ENCODE assay signal across 19 cellular contexts in the genomic region with DNA sequence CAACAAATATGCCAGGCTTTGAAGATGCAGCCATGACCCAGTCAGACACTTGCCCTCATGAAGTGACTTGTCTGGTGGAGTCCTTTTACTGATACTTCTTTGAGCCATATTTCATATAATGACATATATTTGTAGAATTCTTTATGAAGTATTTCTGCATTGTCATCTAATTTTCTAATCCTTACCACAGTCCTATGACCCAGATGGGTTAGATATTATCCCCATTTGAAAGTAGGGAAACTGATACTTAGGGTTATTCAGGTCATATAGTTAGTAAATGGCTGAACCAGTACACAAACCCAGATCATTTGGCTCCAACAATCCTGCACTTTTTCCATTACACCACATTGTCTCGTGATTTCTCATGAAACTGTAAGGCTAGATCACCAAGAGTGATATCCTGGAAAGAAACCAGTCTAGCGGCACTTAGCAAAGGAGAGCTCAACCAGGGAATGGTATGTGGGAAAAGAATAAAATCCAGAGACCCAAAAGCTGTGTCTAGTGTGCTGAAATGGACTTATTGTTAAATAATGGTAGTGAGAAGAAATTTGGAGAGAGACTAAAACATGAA. TPM values are rescaled to one million over a fixed set of nuclear protein-coding genes. Genes with fewer than 3 reads are reported as not detected.
DNase-seq lines count a peak whose midpoint lies in the region; FAIRE-seq and TF ChIP-seq lines count a peak whose summit lies in the region.
"Had no signal": no experiment of that assay in that cellular context is flagged by ENCODE, and none has a peak within 500 bp of the region (broad histone marks: within the 10 kb centered on the region; RNA-seq: fewer than 3 reads in every experiment).

No MANE protein-coding gene starts in this region.

- FAIRE-seq in keratinocyte (lab: Jason Lieb, UNC): peak; percentile 39
- FAIRE-seq: G401.6, GM18507, HTR-8/SVneo had no signal

- DNase-seq in EL (peak; percentile 7), keratinocyte (ENCODE audit: low read depth, low spot score) (no peak), NCI-H2227 treated with DMSO at 0.1 percent for 48 hours (lab: John Stamatoyannopoulos, UW) (no peak), T-helper 1 cell (no peak)
- DNase-seq in stimulated activated CD8-positive, alpha-beta memory T cell treated with anti-CD3 and anti-CD28 coated beads, Interleukin-4, amount 100 ng/mL, for 48 hours: no peak
- DNase-seq: Caco-2; CD4-positive, alpha-beta T cell; DND-41; NCI-H1092; NCI-H1436; NCI-H187 treated with DMSO at 0.1 percent for 48 hours; NCI-H345; NCI-H524 had no signal

- H3K27ac ChIP-seq in C4-2B: peak overlapping the region; percentile 54
- H3K27ac ChIP-seq in VCaP: peak overlapping the region; percentile 87
- H3K27ac ChIP-seq in keratinocyte (ENCODE audit: control insufficient read depth, insufficient read depth, low read length): no peak overlapping the region
- H3K27ac ChIP-seq: SJSA1 had no signal

- dilution Hi-C loops in keratinocyte (cut with MboI; ENCODE audit: extremely low pct_ligation_motif_present, low sequenced_read_pairs): no loop called here

- no peak overlapping the region for H2AFZ ChIP-seq in keratinocyte (ENCODE audit: control insufficient read depth, low read length)

- no peak overlapping the region for H3K9ac ChIP-seq in keratinocyte (ENCODE audit: control insufficient read depth, extremely low read depth, insufficient read depth, low read length)

- H3K9me3 ChIP-seq in keratinocyte (ENCODE audit: control insufficient read depth, low read depth, low read length): no peaks in the 10 kb centered on the region
- H3K9me3 ChIP-seq: Caco-2, SJSA1 had no signal

- peak overlapping the region; percentile 7 for H3K4me2 ChIP-seq in keratinocyte (ENCODE audit: control insufficient read depth, extremely low read depth, insufficient read depth, low read depth, low read length)

- TF ChIP-seq CTCF in C4-2B (conservative IDR thresholded peaks at IDR 0.05) (no peak), VCaP (conservative IDR thresholded peaks at IDR 0.05) (no peak), keratinocyte (optimal IDR thresholded peaks at IDR 0.05 in 1 of 3, IDR thresholded peaks at IDR 0.05 in 1 of 3, conservative IDR thresholded peaks at IDR 0.05 in 1 of 3; ENCODE audit: extremely low read depth in 1 of 3, insufficient read depth in 2 of 3, low read length in 3 of 3) (no peak)

- no peaks in the 10 kb centered on the region for H3K36me3 ChIP-seq in keratinocyte (ENCODE audit: control insufficient read depth in 2 of 2, extremely low read depth in 1 of 2, insufficient read depth in 2 of 2, low read length in 2 of 2)
- H3K36me3 ChIP-seq: SJSA1 had no signal

- H3K9me1 ChIP-seq in keratinocyte (ENCODE audit: control insufficient read depth, extremely low read depth, insufficient read depth, low read length): no peaks in the 10 kb centered on the region

- no peaks in the 10 kb centered on the region for H3K27me3 ChIP-seq in keratinocyte (ENCODE audit: control insufficient read depth, extremely low read depth, insufficient read depth, low read length)
- H3K27me3 ChIP-seq: SJSA1 had no signal

- H4K20me1 ChIP-seq in keratinocyte (ENCODE audit: control insufficient read depth, extremely low read depth, insufficient read depth, low read length): no peaks in the 10 kb centered on the region

- H3K79me2 ChIP-seq in keratinocyte (ENCODE audit: control insufficient read depth, insufficient read depth, low read length): peaks cover 29% of the 10 kb centered on the region

- peaks cover 23% of the 10 kb centered on the region for H3K4me1 ChIP-seq in keratinocyte (ENCODE audit: control insufficient read depth, extremely low read depth, insufficient read depth, low read length)
- H3K4me1 ChIP-seq: SJSA1 had no signal

- no peak overlapping the region for H3K4me3 ChIP-seq in keratinocyte (ENCODE audit: control insufficient read depth in 2 of 3, extremely low read depth in 1 of 3, insufficient read depth in 2 of 3, low read depth in 1 of 3, low read length in 3 of 3)
- H3K4me3 ChIP-seq: SJSA1 had no signal

RNA-seq across cellular contexts. Expression of a gene that starts 49.6 kb away (rescaled TPM):
- polyA plus RNA-seq in keratinocyte: 17.1 to 27.7 TPM (median 25.4 TPM) in 3 replicates
- 18.3 TPM for polyA plus RNA-seq in keratinocyte (2011; ENCODE audit: low read depth)
- polyA plus RNA-seq in keratinocyte (2011; cell fraction: cytosol; rRNA removed): 18.4 and 29.8 TPM in 2 replicates
- polyA plus RNA-seq in keratinocyte (2011; cell fraction: nucleus; rRNA removed): 23.6 and 24.3 TPM in 2 replicates
- 20.6 and 22.0 TPM in 2 replicates for polyA plus RNA-seq in keratinocyte (2012; ENCODE audit: low replicate concordance)
- polyA minus RNA-seq in keratinocyte: 22.9 to 61.7 TPM (median 51.0 TPM) in 3 replicates
- polyA minus RNA-seq in keratinocyte (2011; cell fraction: cytosol; rRNA and poly(A)+ RNA removed): 32.0 TPM
- polyA minus RNA-seq in keratinocyte (2011; cell fraction: nucleus; rRNA and poly(A)+ RNA removed): 32.7 and 70.1 TPM in 2 replicates
